Comparison of ENCODE assay signal across 28 cellular contexts in the genomic region with DNA sequence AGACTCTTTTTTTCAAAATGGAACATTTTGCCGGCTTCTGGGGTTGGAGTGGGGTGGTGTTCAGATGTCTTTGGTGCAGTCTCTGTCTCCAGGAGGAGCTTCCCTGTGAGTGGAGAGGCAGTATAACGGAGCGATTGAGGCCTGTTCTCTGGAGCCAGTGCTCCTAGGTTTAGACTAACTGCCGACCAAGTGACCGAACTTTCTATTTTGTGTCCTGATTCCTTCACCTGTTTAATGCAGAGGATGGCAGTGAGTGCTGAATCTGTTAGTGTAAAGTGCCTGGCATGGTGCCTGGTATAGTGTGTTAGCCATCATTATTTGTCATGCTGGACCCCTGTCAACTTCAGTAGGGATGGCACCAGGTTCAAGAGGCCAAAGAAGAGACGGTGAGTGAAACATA.
"Had no signal": no experiment of that assay in that cellular context is flagged by ENCODE, and none has a peak within 500 bp of the region (broad histone marks: within the 10 kb centered on the region; RNA-seq: fewer than 3 reads in every experiment).

No MANE protein-coding gene starts in this region.

- H3K27ac ChIP-seq: prostate gland, right atrium auricular region, thyroid gland, vagina had no signal

- H3K36me3 ChIP-seq: prostate gland, right atrium auricular region, thyroid gland, vagina had no signal

- H3K27me3 ChIP-seq: right atrium auricular region, thyroid gland, vagina had no signal

- ATAC-seq: effector memory CD8-positive, alpha-beta T cell; mucosa of descending colon; sciatic nerve; stimulated activated naive CD8-positive, alpha-beta T cell treated with anti-CD3 and anti-CD28 coated beads, Interleukin-15, amount 100 ng/mL, for 72 hours had no signal

- H3K9me3 Mint-ChIP-seq: effector memory CD8-positive, alpha-beta T cell had no signal

- H3K4me1 ChIP-seq: prostate gland, right atrium auricular region, vagina had no signal

- H3K27me3 Mint-ChIP-seq: effector memory CD8-positive, alpha-beta T cell; memory B cell; naive B cell; stimulated activated naive CD8-positive, alpha-beta T cell treated with anti-CD3 and anti-CD28 coated beads, Interleukin-15, amount 100 ng/mL, for 72 hours had no signal

- H3K4me3 ChIP-seq: lung, mucosa of descending colon, prostate gland, right atrium auricular region, smooth muscle cell, thyroid gland, vagina had no signal

- H3K4me2 ChIP-seq: smooth muscle cell had no signal

- H3K9me3 ChIP-seq: mucosa of descending colon, prostate gland, right atrium auricular region, thyroid gland, vagina had no signal

- H3K4me1 Mint-ChIP-seq: memory B cell; naive B cell; nephron; stimulated activated naive CD8-positive, alpha-beta T cell treated with anti-CD3 and anti-CD28 coated beads, Interleukin-15, amount 100 ng/mL, for 72 hours had no signal

- H3K4me3 Mint-ChIP-seq: effector memory CD8-positive, alpha-beta T cell; immature natural killer cell; memory B cell; mesothelial cell of epicardium; naive B cell; nephron; stimulated activated naive CD8-positive, alpha-beta T cell treated with anti-CD3 and anti-CD28 coated beads, Interleukin-15, amount 100 ng/mL, for 72 hours had no signal

- H3K27ac Mint-ChIP-seq: effector memory CD8-positive, alpha-beta T cell; memory B cell; mesothelial cell of epicardium; naive B cell; nephron; stimulated activated naive CD8-positive, alpha-beta T cell treated with anti-CD3 and anti-CD28 coated beads, Interleukin-15, amount 100 ng/mL, for 72 hours had no signal

- DNase-seq: cortex of kidney; effector memory CD8-positive, alpha-beta T cell; hypothalamus; immature natural killer cell; islet precursor cell; kidney glomerular epithelial cell; mucosa of descending colon; naive B cell; nucleus accumbens; stimulated activated CD4-positive, alpha-beta T cell treated with anti-CD3 and anti-CD28 coated beads, Interleukin-12 subunit alpha, Interleukin-12 subunit beta, amount 100 ng/mL, for 4 hours; stimulated activated CD4-positive, alpha-beta T cell treated with anti-CD3 and anti-CD28 coated beads, Interleukin-1b, Interleukin-23, amount 100 ng/mL, for 48 hours; stimulated activated CD4-positive, alpha-beta T cell treated with anti-CD3 and anti-CD28 coated beads, Interleukin-4, amount 100 ng/mL, for 1 hour; stimulated activated CD8-positive, alpha-beta memory T cell treated with anti-CD3 and anti-CD28 coated beads, Interleukin-4, amount 100 ng/mL, for 48 hours; stimulated activated naive CD4-positive, alpha-beta T cell; stimulated activated naive CD8-positive, alpha-beta T cell treated with anti-CD3 and anti-CD28 coated beads, Interleukin-15, amount 100 ng/mL, for 72 hours; thyroid gland; trophoblast cell had no signal

- FAIRE-seq: endometrium, frontal cortex had no signal
